Comparison of ENCODE assay signal across 10 cellular contexts in the genomic region with DNA sequence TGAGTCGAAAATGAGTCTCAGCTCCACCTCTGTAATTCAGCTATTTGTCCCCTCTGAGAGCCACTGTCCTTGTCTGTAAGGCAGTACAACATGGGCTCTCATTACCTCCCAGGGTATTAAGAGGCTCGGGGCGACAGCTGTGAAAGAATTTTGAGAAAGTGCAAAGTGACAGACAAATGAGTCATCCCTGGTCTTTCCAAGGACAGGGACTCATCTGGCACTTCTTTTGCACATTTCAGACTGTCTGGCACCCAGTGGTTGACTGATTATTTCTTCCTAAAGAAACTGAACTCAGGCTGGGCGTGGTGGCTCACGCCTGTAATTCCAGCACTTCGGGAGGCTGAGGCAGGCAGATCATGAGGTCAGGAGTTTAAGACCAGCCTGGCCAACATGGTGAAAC.
DNase-seq lines count a peak whose midpoint lies in the region; ATAC-seq and TF ChIP-seq lines count a peak whose summit lies in the region.
"Had no signal": no experiment of that assay in that cellular context is flagged by ENCODE, and none has a peak within 500 bp of the region (broad histone marks: within the 10 kb centered on the region; RNA-seq: fewer than 3 reads in every experiment).

No MANE protein-coding gene starts in this region.

- H2AFZ ChIP-seq in HCT116 (ENCODE audit: low read depth, low read length, poor library complexity, severe bottlenecking) = no peak overlapping the region

- TF ChIP-seq CTCF in HCT116 (IDR thresholded peaks at IDR 0.05 in 2 of 3, conservative IDR thresholded peaks at IDR 0.05 in 1 of 3; ENCODE audit: borderline replicate concordance in 1 of 3, insufficient read depth in 1 of 3, low read depth in 2 of 3, low read length in 2 of 3) (no peak), adrenal gland (IDR thresholded peaks at IDR 0.05) (no peak)

- H3K4me1 ChIP-seq in HCT116 (ENCODE audit: control insufficient read depth in 1 of 2, insufficient read depth in 2 of 2, low read length in 2 of 2) = peaks cover 44 to 61% of the 10 kb centered on the region in 2 experiments
- H3K4me1 ChIP-seq in adrenal gland (replicated peaks in 1 of 2) = peaks cover 20 to 46% of the 10 kb centered on the region in 2 donors

- no peaks in the 10 kb centered on the region for H4K20me1 ChIP-seq in HCT116 (ENCODE audit: insufficient read depth)

- H3K9me2 ChIP-seq in HCT116 (ENCODE audit: insufficient read depth) = no peaks in the 10 kb centered on the region

- 30 to 40% (median 34%) methylated on average over 6 of the region's 6 CpGs for WGBS in adrenal gland, 4 donors

- no peak overlapping the region for H3K9ac ChIP-seq in HCT116 (ENCODE audit: low read length)

- ATAC-seq in HCT116 = peak; percentile 82
- no peak for ATAC-seq in HG02870 (IDR thresholded peaks at IDR 0.05; ENCODE audit: unreplicated experiment)
- no peak for ATAC-seq in GM18873 (IDR thresholded peaks at IDR 0.05; ENCODE audit: low FRiP score, unreplicated experiment)
- ATAC-seq: WTC11 had no signal

- no peak overlapping the region; the same call in 1 of the 2 replicates for H3K27ac ChIP-seq in HCT116 (ENCODE audit: low read depth, low read length)
- peak overlapping the region in 2 of 5 donors; percentile 26 to 41 for H3K27ac ChIP-seq in adrenal gland

- H3K4me3 ChIP-seq in HCT116 (replicated peaks in 1 of 2; ENCODE audit: low read depth in 1 of 2, low read length in 2 of 2) (0 out of 4 replicates have a peak overlapping the region, but pooled peaks of 1 of the 2 experiments have one; percentile 10), adrenal gland (no peak overlapping the region)

- peak overlapping the region; percentile 64 for H3K4me2 ChIP-seq in HCT116 (ENCODE audit: low read length)

- no peak for TF ChIP-seq RAD21 in HCT116 (IDR thresholded peaks at IDR 0.05; ENCODE audit: low read depth)

- TF ChIP-seq POLR2A in HCT116 (IDR thresholded peaks at IDR 0.05; ENCODE audit: borderline replicate concordance, extremely low read depth, insufficient read depth, insufficient read length) (no peak), adrenal gland (IDR thresholded peaks at IDR 0.05) (no peak)

- intact Hi-C loops in HCT116 (cut with micrococcal nuclease) (no loop called here), adrenal gland (cut with DNase I) (no loop called here)

- no peaks in the 10 kb centered on the region for H3K36me3 ChIP-seq in HCT116 (ENCODE audit: control insufficient read depth in 1 of 2, insufficient read depth in 2 of 2, low read length in 2 of 2)
- H3K36me3 ChIP-seq in adrenal gland (replicated peaks in 1 of 2) = no peaks in the 10 kb centered on the region

- no peaks in the 10 kb centered on the region for H3K9me3 ChIP-seq in HCT116 (ENCODE audit: control insufficient read depth in 1 of 2, insufficient read depth in 1 of 2, low read depth in 1 of 2, low read length in 2 of 2)
- H3K9me3 ChIP-seq in adrenal gland (replicated peaks in 1 of 3) = no peaks in the 10 kb centered on the region

- BruUV-seq in HCT116 (replicated peaks; lab: Mats Ljungman, UMichigan) = no TSS peak

- H3K27me3 ChIP-seq in HCT116 (ENCODE audit: insufficient read depth, low read length) = no peaks in the 10 kb centered on the region
- no peaks in the 10 kb centered on the region for H3K27me3 ChIP-seq in adrenal gland

- POLR2A ChIA-PET in HCT116 (lab: Charles Lee) = no interaction called here

- peaks cover 58% of the 10 kb centered on the region for H3K79me2 ChIP-seq in HCT116 (ENCODE audit: insufficient read depth, low read length)

- CTCF ChIA-PET in HCT116 (lab: Charles Lee) = no interaction called here

- peak; percentile 14 for DNase-seq in NK-92 treated with Interleukin-12 subunit alpha and Interleukin-12 subunit beta, amount 100 ng/mL, for 24 hours (lab: John Stamatoyannopoulos, UW)
- DNase-seq in NK-92 (lab: John Stamatoyannopoulos, UW; ENCODE audit: unreplicated experiment) (no peak), HCT116 (ENCODE audit: low read depth, low spot score) (peak; percentile 42), adrenal gland (peak in 6 of 7 donors; percentile 47 to 74 (median 62)), myocyte (ENCODE audit: low read depth) (peak; percentile 67), NCI-H1417 treated with DMSO at 0.1 percent for 48 hours (lab: John Stamatoyannopoulos, UW) (no peak)
- DNase-seq: naive B cell had no signal

- RAD21 ChIA-PET in HCT116 (lab: Charles Lee; ENCODE audit: low non-redundant PET in 1 of 2, low total read pairs in 2 of 2, uncharacterized antibody in 2 of 2, unreplicated experiment in 2 of 2) = interaction anchor here in 1 of 2 experiments (0.7 kb wide), 1 partner anchor 114 kb away, joined by 3 read pairs; no protein-coding TSS in a partner anchor

TF ChIP-seq in HCT116, 20 proteins besides CTCF, POLR2A, EP300 and RAD21:
- TF ChIP-seq JUND (IDR thresholded peaks at IDR 0.05) = peak; percentile 76
- TF ChIP-seq FOSL1 (IDR thresholded peaks at IDR 0.05; ENCODE audit: low read depth) = peak; percentile 84
- TF ChIP-seq, protein P1, sequence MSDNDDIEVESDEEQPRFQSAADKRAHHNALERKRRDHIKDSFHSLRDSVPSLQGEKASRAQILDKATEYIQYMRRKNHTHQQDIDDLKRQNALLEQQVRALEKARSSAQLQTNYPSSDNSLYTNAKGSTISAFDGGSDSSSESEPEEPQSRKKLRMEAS (IDR thresholded peaks at IDR 0.05) = peak; percentile 25; the same call in 1 of the 2 replicates
- no peak for TF ChIP-seq TCF7L2 (IDR thresholded peaks at IDR 0.05; ENCODE audit: borderline replicate concordance, extremely low read depth, insufficient read depth, insufficient read length)
- peak; percentile 65; the same call in 1 of the 2 replicates for TF ChIP-seq SIN3A (IDR thresholded peaks at IDR 0.05; ENCODE audit: low read depth)
- no peak for TF ChIP-seq EZH2phosphoT487 (IDR thresholded peaks at IDR 0.05; ENCODE audit: borderline replicate concordance)
- TF ChIP-seq SP1 (IDR thresholded peaks at IDR 0.05; ENCODE audit: low read depth) = peak; percentile 47; the same call in 1 of the 2 replicates
TF ChIP-seq in HCT116: peak in this region for 5.

Comparison
In these comparisons a context has a peak if more than half of its experiments do, and no peak if none do; other contexts are left out.
1. DNase-seq: peak in NK-92 treated with Interleukin-12 subunit alpha and Interleukin-12 subunit beta, amount 100 ng/mL, for 24 hours (single experiment), HCT116 (single experiment), adrenal gland (6 of 7) and myocyte (single experiment); none in NK-92 (single experiment) and NCI-H1417 treated with DMSO at 0.1 percent for 48 hours (single experiment).